Comparison of ENCODE assay signal across 17 cellular contexts in the genomic region with DNA sequence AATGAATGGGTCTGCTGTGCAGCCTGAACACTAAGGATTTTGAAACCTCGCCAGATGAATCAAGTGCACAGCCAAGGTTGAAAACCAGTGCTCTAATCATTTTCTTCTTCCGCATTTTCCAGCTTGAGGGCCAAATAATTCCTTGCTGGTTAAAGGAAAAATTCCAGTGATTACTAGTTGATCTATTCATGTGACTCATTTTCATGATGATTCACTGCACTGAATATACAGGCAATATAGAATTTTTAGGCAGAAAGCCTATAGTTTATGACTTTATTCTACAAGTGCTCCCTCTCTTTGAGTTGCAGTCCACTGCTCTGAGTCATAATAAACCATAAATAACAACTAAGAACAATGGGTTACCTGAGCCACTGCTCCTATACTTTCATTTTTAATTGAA.
DNase-seq lines count a peak whose midpoint lies in the region; TF ChIP-seq lines count a peak whose summit lies in the region.
"Had no signal": no experiment of that assay in that cellular context is flagged by ENCODE, and none has a peak within 500 bp of the region (broad histone marks: within the 10 kb centered on the region; RNA-seq: fewer than 3 reads in every experiment).

No MANE protein-coding gene starts in this region.

- TF ChIP-seq CTCF in nephron progenitor cell (IDR thresholded peaks at IDR 0.05): no peak

- DNase-seq in DMS79 treated with DMSO at 0.1 percent for 48 hours (lab: John Stamatoyannopoulos, UW): peak; percentile 30
- no peak for DNase-seq in DMS79 (lab: John Stamatoyannopoulos, UW)
- peak; percentile 42 for DNase-seq in LoVo (ENCODE audit: low spot score)
- peak; percentile 53 for DNase-seq in SW480 (ENCODE audit: low spot score)
- DNase-seq in pons (ENCODE audit: low spot score): peak; percentile 6
- DNase-seq in nephron progenitor cell: no peak
- DNase-seq in NK-92 treated with Interleukin-12 subunit alpha and Interleukin-12 subunit beta, amount 100 ng/mL, for 24 hours (lab: John Stamatoyannopoulos, UW): no peak
- no peak for DNase-seq in activated CD4-positive, alpha-beta T cell treated with anti-CD3 and anti-CD28 coated beads, Interleukin-2, amount 10 ng/mL, durations not matched to agents 24 days and 14 days
- DNase-seq: C1 segment of cervical spinal cord, DND-41, GF-D8, H7, NCI-H1694 treated with DMSO at 0.1 percent for 48 hours, NCI-H748 treated with DMSO at 0.1 percent for 48 hours, Peyer's patch, SJCRH30 had no signal

- no peak overlapping the region for H3K4me3 Mint-ChIP-seq in nephron progenitor cell
- no peak overlapping the region for H3K4me3 Mint-ChIP-seq in activated CD4-positive, alpha-beta T cell treated with anti-CD3 and anti-CD28 coated beads, Interleukin-2, amount 10 ng/mL, durations not matched to agents 24 days and 14 days
- H3K4me3 Mint-ChIP-seq: IgD-negative memory B cell had no signal

- peaks cover 5% of the 10 kb centered on the region for H3K4me1 Mint-ChIP-seq in nephron progenitor cell
- H3K4me1 Mint-ChIP-seq in activated CD4-positive, alpha-beta T cell treated with anti-CD3 and anti-CD28 coated beads, Interleukin-2, amount 10 ng/mL, durations not matched to agents 24 days and 14 days: no peaks in the 10 kb centered on the region
- H3K4me1 Mint-ChIP-seq: IgD-negative memory B cell had no signal

- peaks cover 6% of the 10 kb centered on the region for H3K27me3 Mint-ChIP-seq in nephron progenitor cell (ENCODE audit: low read depth, poor library complexity)
- H3K27me3 Mint-ChIP-seq in activated CD4-positive, alpha-beta T cell treated with anti-CD3 and anti-CD28 coated beads, Interleukin-2, amount 10 ng/mL, durations not matched to agents 24 days and 14 days: peaks cover 2% of the 10 kb centered on the region

- intact Hi-C loops in activated CD4-positive, alpha-beta T cell treated with anti-CD3 and anti-CD28 coated beads, Interleukin-2, amount 10 ng/mL, durations not matched to agents 24 days and 14 days (cut with micrococcal nuclease): no loop called here

- H3K27ac Mint-ChIP-seq in nephron progenitor cell: no peak overlapping the region
- no peak overlapping the region for H3K27ac Mint-ChIP-seq in activated CD4-positive, alpha-beta T cell treated with anti-CD3 and anti-CD28 coated beads, Interleukin-2, amount 10 ng/mL, durations not matched to agents 24 days and 14 days
- H3K27ac Mint-ChIP-seq: IgD-negative memory B cell had no signal

- no peaks in the 10 kb centered on the region for H3K36me3 Mint-ChIP-seq in nephron progenitor cell (ENCODE audit: low read depth)
- no peaks in the 10 kb centered on the region for H3K36me3 Mint-ChIP-seq in activated CD4-positive, alpha-beta T cell treated with anti-CD3 and anti-CD28 coated beads, Interleukin-2, amount 10 ng/mL, durations not matched to agents 24 days and 14 days (ENCODE audit: low read depth)
- H3K36me3 Mint-ChIP-seq: IgD-negative memory B cell had no signal

- no peaks in the 10 kb centered on the region for H3K9me3 Mint-ChIP-seq in nephron progenitor cell
- peaks cover 4% of the 10 kb centered on the region for H3K9me3 Mint-ChIP-seq in activated CD4-positive, alpha-beta T cell treated with anti-CD3 and anti-CD28 coated beads, Interleukin-2, amount 10 ng/mL, durations not matched to agents 24 days and 14 days
- H3K9me3 Mint-ChIP-seq: IgD-negative memory B cell had no signal

Comparison
In these comparisons a context has a peak if more than half of its experiments do, and no peak if none do; other contexts are left out.
1. DNase-seq: peak in DMS79 treated with DMSO at 0.1 percent for 48 hours (single experiment), LoVo (single experiment), SW480 (single experiment) and pons (single experiment); none in DMS79 (single experiment), nephron progenitor cell (single experiment), NK-92 treated with Interleukin-12 subunit alpha and Interleukin-12 subunit beta, amount 100 ng/mL, for 24 hours (single experiment) and activated CD4-positive, alpha-beta T cell treated with anti-CD3 and anti-CD28 coated beads, Interleukin-2, amount 10 ng/mL, durations not matched to agents 24 days and 14 days (single experiment).